ENCODE assay signal across 1 cellular context in genomic region chr10:72364239-72364777, GRCh38.
A peak's percentile ranks its signal among the peaks of the same experiment; 100 is the strongest.
TF ChIP-seq lines count a peak whose summit lies in the region.

No MANE protein-coding gene starts in this region.

TF ChIP-seq in K562, 482 proteins besides CTCF, POLR2A, EP300 and RAD21 (continued from another document and continues in another):
- TF ChIP-seq, protein P1, sequence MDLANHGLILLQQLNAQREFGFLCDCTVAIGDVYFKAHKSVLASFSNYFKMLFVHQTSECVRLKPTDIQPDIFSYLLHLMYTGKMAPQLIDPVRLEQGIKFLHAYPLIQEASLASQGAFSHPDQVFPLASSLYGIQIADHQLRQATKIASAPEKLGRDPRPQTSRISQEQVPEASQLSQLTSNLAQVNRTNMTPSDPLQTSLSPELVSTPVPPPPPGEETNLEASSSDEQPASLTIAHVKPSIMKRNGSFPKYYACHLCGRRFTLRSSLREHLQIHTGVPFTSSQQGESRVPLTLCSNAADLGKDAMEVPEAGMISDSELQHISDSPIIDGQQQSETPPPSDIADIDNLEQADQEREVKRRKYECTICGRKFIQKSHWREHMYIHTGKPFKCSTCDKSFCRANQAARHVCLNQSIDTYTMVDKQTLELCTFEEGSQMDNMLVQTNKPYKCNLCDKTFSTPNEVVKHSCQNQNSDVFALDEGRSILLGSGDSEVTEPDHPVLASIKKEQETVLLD (IDR thresholded peaks at IDR 0.05), result no peak
- TF ChIP-seq ZNF699 (CRISPR knock-in tag; IDR thresholded peaks at IDR 0.05; ENCODE audit: insufficient replicate concordance), result no peak
- no peak for TF ChIP-seq RFX1 (IDR thresholded peaks at IDR 0.05)
- TF ChIP-seq SAFB2 (IDR thresholded peaks at IDR 0.05; ENCODE audit: borderline replicate concordance, low read depth, low read length, severe bottlenecking), result no peak
- no peak for TF ChIP-seq HNRNPUL1 (IDR thresholded peaks at IDR 0.05; ENCODE audit: low read length)
- TF ChIP-seq ZNF778 (CRISPR knock-in tag; IDR thresholded peaks at IDR 0.05), result no peak
- no peak for TF ChIP-seq RBM17 (IDR thresholded peaks at IDR 0.05; ENCODE audit: borderline replicate concordance, low read depth, low read length)
- TF ChIP-seq, protein P2, sequence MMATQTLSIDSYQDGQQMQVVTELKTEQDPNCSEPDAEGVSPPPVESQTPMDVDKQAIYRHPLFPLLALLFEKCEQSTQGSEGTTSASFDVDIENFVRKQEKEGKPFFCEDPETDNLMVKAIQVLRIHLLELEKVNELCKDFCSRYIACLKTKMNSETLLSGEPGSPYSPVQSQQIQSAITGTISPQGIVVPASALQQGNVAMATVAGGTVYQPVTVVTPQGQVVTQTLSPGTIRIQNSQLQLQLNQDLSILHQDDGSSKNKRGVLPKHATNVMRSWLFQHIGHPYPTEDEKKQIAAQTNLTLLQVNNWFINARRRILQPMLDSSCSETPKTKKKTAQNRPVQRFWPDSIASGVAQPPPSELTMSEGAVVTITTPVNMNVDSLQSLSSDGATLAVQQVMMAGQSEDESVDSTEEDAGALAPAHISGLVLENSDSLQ (IDR thresholded peaks at IDR 0.05), result no peak
- no peak for TF ChIP-seq ZNF445 (CRISPR knock-in tag; IDR thresholded peaks at IDR 0.05; ENCODE audit: low read depth)
- no peak for TF ChIP-seq ZFP91 (CRISPR knock-in tag; IDR thresholded peaks at IDR 0.05)
- TF ChIP-seq POLR2AphosphoS5 (IDR thresholded peaks at IDR 0.05; ENCODE audit: control insufficient read depth, insufficient read depth, low read depth, low read length), result peak; percentile 71; the same call in 1 of the 2 replicates
- TF ChIP-seq PRPF4 (IDR thresholded peaks at IDR 0.05; ENCODE audit: insufficient read depth, low read depth, low read length, poor library complexity, severe bottlenecking), result no peak
- no peak for TF ChIP-seq XRCC3 (IDR thresholded peaks at IDR 0.05)
- no peak for TF ChIP-seq ZEB2 (IDR thresholded peaks at IDR 0.05)
- no peak for TF ChIP-seq ZNF76 (CRISPR knock-in tag; IDR thresholded peaks at IDR 0.05; ENCODE audit: borderline replicate concordance)
- TF ChIP-seq XRCC5 (IDR thresholded peaks at IDR 0.05; ENCODE audit: low read depth, low read length), result peak; percentile 88; the same call in 1 of the 2 replicates
- TF ChIP-seq THRAP3 (IDR thresholded peaks at IDR 0.05; ENCODE audit: borderline replicate concordance), result no peak
- no peak for TF ChIP-seq PYGO2 (tag; IDR thresholded peaks at IDR 0.05)
- TF ChIP-seq, protein P3, sequence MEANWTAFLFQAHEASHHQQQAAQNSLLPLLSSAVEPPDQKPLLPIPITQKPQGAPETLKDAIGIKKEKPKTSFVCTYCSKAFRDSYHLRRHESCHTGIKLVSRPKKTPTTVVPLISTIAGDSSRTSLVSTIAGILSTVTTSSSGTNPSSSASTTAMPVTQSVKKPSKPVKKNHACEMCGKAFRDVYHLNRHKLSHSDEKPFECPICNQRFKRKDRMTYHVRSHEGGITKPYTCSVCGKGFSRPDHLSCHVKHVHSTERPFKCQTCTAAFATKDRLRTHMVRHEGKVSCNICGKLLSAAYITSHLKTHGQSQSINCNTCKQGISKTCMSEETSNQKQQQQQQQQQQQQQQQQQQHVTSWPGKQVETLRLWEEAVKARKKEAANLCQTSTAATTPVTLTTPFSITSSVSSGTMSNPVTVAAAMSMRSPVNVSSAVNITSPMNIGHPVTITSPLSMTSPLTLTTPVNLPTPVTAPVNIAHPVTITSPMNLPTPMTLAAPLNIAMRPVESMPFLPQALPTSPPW (CRISPR knock-in tag; IDR thresholded peaks at IDR 0.05), result no peak; the same call in 1 of the 2 replicates
- TF ChIP-seq MAFF (IDR thresholded peaks at IDR 0.05; ENCODE audit: low read length), result no peak
- TF ChIP-seq XRCC4 (IDR thresholded peaks at IDR 0.05; ENCODE audit: extremely low read depth, insufficient read depth, insufficient read length), result no peak
- TF ChIP-seq USF1 (CRISPR knock-in tag; IDR thresholded peaks at IDR 0.05), result no peak
- no peak for TF ChIP-seq ZBTB1 (CRISPR knock-in tag; IDR thresholded peaks at IDR 0.05; ENCODE audit: borderline replicate concordance, low read depth)
- no peak for TF ChIP-seq TCF15 (CRISPR knock-in tag; IDR thresholded peaks at IDR 0.05)
- TF ChIP-seq RBM39 (optimal IDR thresholded peaks at IDR 0.05; ENCODE audit: low read depth, low read length), result peak; percentile 47
- TF ChIP-seq, protein P4, sequence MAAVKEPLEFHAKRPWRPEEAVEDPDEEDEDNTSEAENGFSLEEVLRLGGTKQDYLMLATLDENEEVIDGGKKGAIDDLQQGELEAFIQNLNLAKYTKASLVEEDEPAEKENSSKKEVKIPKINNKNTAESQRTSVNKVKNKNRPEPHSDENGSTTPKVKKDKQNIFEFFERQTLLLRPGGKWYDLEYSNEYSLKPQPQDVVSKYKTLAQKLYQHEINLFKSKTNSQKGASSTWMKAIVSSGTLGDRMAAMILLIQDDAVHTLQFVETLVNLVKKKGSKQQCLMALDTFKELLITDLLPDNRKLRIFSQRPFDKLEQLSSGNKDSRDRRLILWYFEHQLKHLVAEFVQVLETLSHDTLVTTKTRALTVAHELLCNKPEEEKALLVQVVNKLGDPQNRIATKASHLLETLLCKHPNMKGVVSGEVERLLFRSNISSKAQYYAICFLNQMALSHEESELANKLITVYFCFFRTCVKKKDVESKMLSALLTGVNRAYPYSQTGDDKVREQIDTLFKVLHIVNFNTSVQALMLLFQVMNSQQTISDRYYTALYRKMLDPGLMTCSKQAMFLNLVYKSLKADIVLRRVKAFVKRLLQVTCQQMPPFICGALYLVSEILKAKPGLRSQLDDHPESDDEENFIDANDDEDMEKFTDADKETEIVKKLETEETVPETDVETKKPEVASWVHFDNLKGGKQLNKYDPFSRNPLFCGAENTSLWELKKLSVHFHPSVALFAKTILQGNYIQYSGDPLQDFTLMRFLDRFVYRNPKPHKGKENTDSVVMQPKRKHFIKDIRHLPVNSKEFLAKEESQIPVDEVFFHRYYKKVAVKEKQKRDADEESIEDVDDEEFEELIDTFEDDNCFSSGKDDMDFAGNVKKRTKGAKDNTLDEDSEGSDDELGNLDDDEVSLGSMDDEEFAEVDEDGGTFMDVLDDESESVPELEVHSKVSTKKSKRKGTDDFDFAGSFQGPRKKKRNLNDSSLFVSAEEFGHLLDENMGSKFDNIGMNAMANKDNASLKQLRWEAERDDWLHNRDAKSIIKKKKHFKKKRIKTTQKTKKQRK (IDR thresholded peaks at IDR 0.05; ENCODE audit: borderline replicate concordance, low read depth, low read length), result no peak
- TF ChIP-seq SAP30 (IDR thresholded peaks at IDR 0.05; ENCODE audit: borderline replicate concordance, insufficient read depth, low read depth, low read length, poor library complexity, severe bottlenecking), result no peak
- no peak for TF ChIP-seq CHAMP1 (IDR thresholded peaks at IDR 0.05)
- TF ChIP-seq, protein P5, sequence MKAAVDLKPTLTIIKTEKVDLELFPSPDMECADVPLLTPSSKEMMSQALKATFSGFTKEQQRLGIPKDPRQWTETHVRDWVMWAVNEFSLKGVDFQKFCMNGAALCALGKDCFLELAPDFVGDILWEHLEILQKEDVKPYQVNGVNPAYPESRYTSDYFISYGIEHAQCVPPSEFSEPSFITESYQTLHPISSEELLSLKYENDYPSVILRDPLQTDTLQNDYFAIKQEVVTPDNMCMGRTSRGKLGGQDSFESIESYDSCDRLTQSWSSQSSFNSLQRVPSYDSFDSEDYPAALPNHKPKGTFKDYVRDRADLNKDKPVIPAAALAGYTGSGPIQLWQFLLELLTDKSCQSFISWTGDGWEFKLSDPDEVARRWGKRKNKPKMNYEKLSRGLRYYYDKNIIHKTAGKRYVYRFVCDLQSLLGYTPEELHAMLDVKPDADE (conservative IDR thresholded peaks at IDR 0.05; ENCODE audit: control insufficient read depth, low read depth, low read length), result no peak
- TF ChIP-seq MEF2A (IDR thresholded peaks at IDR 0.05; ENCODE audit: control insufficient read depth, low read depth, low read length), result no peak
- TF ChIP-seq MTA2 (IDR thresholded peaks at IDR 0.05; ENCODE audit: low read depth), result no peak
